22 cellular contexts compared by ENCODE assay signal in genomic region chr1:233006108-233006507, GRCh38. TPM values are rescaled to one million over a fixed set of nuclear protein-coding genes. Genes with fewer than 3 reads are reported as not detected.
DNase-seq lines count a peak whose midpoint lies in the region; ATAC-seq and TF ChIP-seq lines count a peak whose summit lies in the region.
"Had no signal": no experiment of that assay in that cellular context is flagged by ENCODE, and none has a peak within 500 bp of the region (broad histone marks: within the 10 kb centered on the region; RNA-seq: fewer than 3 reads in every experiment).

No MANE protein-coding gene starts in this region.

- H3K27me3 Mint-ChIP-seq in endothelial cell (ENCODE audit: unreplicated experiment) = peaks cover 2% of the 10 kb centered on the region
- H3K27me3 Mint-ChIP-seq: CD4-positive, alpha-beta memory T cell had no signal

- H3K23ac ChIP-seq in IMR-90 (ENCODE audit: low read depth, low read length) = no peak overlapping the region

- no peak overlapping the region for H3K4me3 ChIP-seq in AG04450 (ENCODE audit: low read depth, low read length)
- no peak overlapping the region for H3K4me3 ChIP-seq in IMR-90 (ENCODE audit: insufficient read depth, low read depth, low read length)
- H3K4me3 ChIP-seq in foreskin fibroblast (ENCODE audit: low read depth in 1 of 2, low read length in 2 of 2) = no peak overlapping the region
- H3K4me3 ChIP-seq: GM12878, PC-9, SJCRH30 had no signal

- ATAC-seq in IMR-90 (ENCODE audit: low read depth) (no peak), sciatic nerve (peak; percentile 36), GM19324 (IDR thresholded peaks at IDR 0.05; ENCODE audit: low FRiP score, unreplicated experiment) (no peak), GM18498 (IDR thresholded peaks at IDR 0.05; ENCODE audit: unreplicated experiment) (no peak)
- ATAC-seq: GM12878, Right ventricle myocardium inferior had no signal

- peak overlapping the region; percentile 11; the same call in 1 of the 2 replicates for H3K18ac ChIP-seq in IMR-90 (ENCODE audit: low read depth, low read length)

- no peak overlapping the region for H2AK5ac ChIP-seq in IMR-90 (ENCODE audit: low read depth, low read length)

- H2BK120ac ChIP-seq in IMR-90 (ENCODE audit: low read depth, low read length) = 0 out of 2 replicates have a peak overlapping the region, but pooled peaks have one; percentile 0

- H3K4me3 Mint-ChIP-seq in endothelial cell (ENCODE audit: unreplicated experiment) = no peak overlapping the region
- H3K4me3 Mint-ChIP-seq: CD4-positive, alpha-beta memory T cell had no signal

- intact Hi-C loops in IMR-90 (cut with micrococcal nuclease) = no loop called here
- intact Hi-C loops in sciatic nerve (cut with DNase I) = no loop called here

- no peaks in the 10 kb centered on the region for H3K9me3 Mint-ChIP-seq in endothelial cell (ENCODE audit: unreplicated experiment)

- dilution Hi-C loops in IMR-90 (cut with HindIII; ENCODE audit: low sequenced_read_pairs, unreplicated experiment) = no loop called here

- in situ Hi-C loops in IMR-90 (cut with MboI; ENCODE audit: low sequenced_read_pairs) = no loop called here

- POLR2A ChIA-PET in AG04450 (lab: Yijun Ruan, JAX) = interaction anchor here (0.6 to 1.4 kb wide), 4 partner anchors 14 to 149 kb away, joined by 4 to 6 read pairs (median 5); no protein-coding TSS in a partner anchor
- POLR2A ChIA-PET in IMR-90 (lab: Charles Lee; ENCODE audit: unreplicated experiment) = no interaction called here

- H4K5ac ChIP-seq in IMR-90 (ENCODE audit: low read depth, low read length) = no peak overlapping the region; the same call in 1 of the 2 replicates

- no peaks in the 10 kb centered on the region for H4K20me1 ChIP-seq in IMR-90 (ENCODE audit: insufficient read depth, low read length)

- no peak for TF ChIP-seq RAD21 in IMR-90 (IDR thresholded peaks at IDR 0.05; ENCODE audit: low read length)

- H3K4ac ChIP-seq in IMR-90 (ENCODE audit: low read depth, low read length) = peak overlapping the region; percentile 26

- H3K9me3 ChIP-seq in AG04450 (ENCODE audit: control insufficient read depth, insufficient read depth, low read length) (no peaks in the 10 kb centered on the region), IMR-90 (ENCODE audit: control insufficient read depth, insufficient read depth, low read length) (no peaks in the 10 kb centered on the region)
- H3K9me3 ChIP-seq: SJCRH30 had no signal

- no peak overlapping the region for H2BK15ac ChIP-seq in IMR-90 (ENCODE audit: low read depth, low read length)

- no peak overlapping the region for H2BK5ac ChIP-seq in IMR-90 (ENCODE audit: low read depth, low read length, poor library complexity, severe bottlenecking)

- H3K27ac ChIP-seq in AG04450 (ENCODE audit: low read depth, low read length) = peak overlapping the region; percentile 61
- no peak overlapping the region for H3K27ac ChIP-seq in IMR-90 (ENCODE audit: insufficient read depth, low read length)
- H3K27ac ChIP-seq: PC-9, SJCRH30 had no signal

- H3K4me2 ChIP-seq in IMR-90 (ENCODE audit: low read depth, low read length) = no peak overlapping the region
- H3K4me2 ChIP-seq: PC-9 had no signal

- CTCF ChIA-PET in AG04450 (lab: Charles Lee) = interaction anchor here (1.4 kb wide), 1 partner anchor 126 kb away, joined by 3 read pairs; no protein-coding TSS in a partner anchor
- CTCF ChIA-PET in IMR-90 (lab: Yijun Ruan, JAX) = interaction anchor here (1.6 kb wide), 1 partner anchor 10 kb away, joined by 3 read pairs; no protein-coding TSS in a partner anchor

- no peak for TF ChIP-seq POLR2A in IMR-90 (IDR thresholded peaks at IDR 0.05; ENCODE audit: low read depth, low read length)

- BruUV-seq in IMR-90 (replicated peaks; lab: Mats Ljungman, UMichigan) = no TSS peak

- WGBS in IMR-90 (ENCODE audit: extremely low coverage in 2 of 2, insufficient read length in 1 of 2), 2 experiments = 80% methylated on average over 2 of the region's 6 CpGs; no CpG with 5 or more reads in 1 of the 2 experiments

- H3K4me1 ChIP-seq in IMR-90 (ENCODE audit: control insufficient read depth, insufficient read depth, low read length) = peaks cover 8% of the 10 kb centered on the region; the same call in 1 of the 2 replicates

- no peak overlapping the region for H2AFZ ChIP-seq in IMR-90 (replicated peaks; ENCODE audit: low read length, poor library complexity)
- H2AFZ ChIP-seq: PC-9 had no signal

- no peak for TF ChIP-seq CTCF in AG04450 (IDR thresholded peaks at IDR 0.05; ENCODE audit: low read depth, low read length)
- no peak for TF ChIP-seq CTCF in IMR-90 (conservative IDR thresholded peaks at IDR 0.05; ENCODE audit: low read depth, low read length)
- TF ChIP-seq CTCF in endothelial cell (IDR thresholded peaks at IDR 0.05; ENCODE audit: unreplicated experiment) = no peak
- no peak for TF ChIP-seq CTCF in foreskin fibroblast (IDR thresholded peaks at IDR 0.05; ENCODE audit: low read depth, low read length)

- H3K27me3 ChIP-seq in AG04450 (ENCODE audit: control insufficient read depth, insufficient read depth, low read length) = no peaks in the 10 kb centered on the region
- no peaks in the 10 kb centered on the region for H3K27me3 ChIP-seq in IMR-90 (ENCODE audit: control insufficient read depth, insufficient read depth, low read length)
- H3K27me3 ChIP-seq: SJCRH30 had no signal

- no peak overlapping the region for H3K14ac ChIP-seq in IMR-90 (replicated peaks; ENCODE audit: low read depth, low read length)

- peaks cover 5% of the 10 kb centered on the region for H3K4me1 Mint-ChIP-seq in endothelial cell (ENCODE audit: unreplicated experiment)
- H3K4me1 Mint-ChIP-seq: CD4-positive, alpha-beta memory T cell had no signal

- H4K91ac ChIP-seq in IMR-90 (ENCODE audit: insufficient read depth, low read depth, low read length) = no peak overlapping the region; the same call in 1 of the 2 replicates

- no peak overlapping the region for H2AK9ac ChIP-seq in IMR-90 (replicated peaks; ENCODE audit: low read depth, low read length, poor library complexity)

- peak overlapping the region; percentile 24; the same call in 1 of the 2 replicates for H2BK20ac ChIP-seq in IMR-90 (ENCODE audit: low read depth, low read length)

- H3K79me1 ChIP-seq in IMR-90 (ENCODE audit: low read depth in 1 of 2, low read length in 2 of 2) = no peaks in the 10 kb centered on the region

- no peak overlapping the region for H3K56ac ChIP-seq in IMR-90 (ENCODE audit: extremely low read depth, insufficient read depth, low read length)

- H3K9ac ChIP-seq in IMR-90 (ENCODE audit: low read depth, low read length) = no peak overlapping the region

- H4K8ac ChIP-seq in IMR-90 (ENCODE audit: low read depth in 2 of 2, low read length in 2 of 2) = no peak overlapping the region; a peak in 1 of 4 replicates

- DNase-seq in AG04450 (ENCODE audit: low read depth, low spot score) (no peak), IMR-90 (no peak), endothelial cell (ENCODE audit: low spot score) (no peak), sciatic nerve (ENCODE audit: low spot score) (no peak), foreskin fibroblast (no peak)
- DNase-seq: AML-193; CD4-positive, alpha-beta memory T cell; COR-L47; DMS79; GDM1; Kasumi-1; NCI-H1105; NCI-H1436 treated with DMSO at 0.1 percent for 48 hours; NCI-H187 treated with DMSO at 0.1 percent for 48 hours; NCI-H2171 treated with DMSO at 0.1 percent for 48 hours; NCI-H82; PC-9 had no signal

- H3K27ac Mint-ChIP-seq in endothelial cell (ENCODE audit: unreplicated experiment) = peak overlapping the region; percentile 21
- H3K27ac Mint-ChIP-seq: CD4-positive, alpha-beta memory T cell had no signal

- no peaks in the 10 kb centered on the region for H3K36me3 Mint-ChIP-seq in endothelial cell (ENCODE audit: low read depth, unreplicated experiment)

- peaks cover 8% of the 10 kb centered on the region for H3K9me1 ChIP-seq in IMR-90 (ENCODE audit: insufficient read depth, low read length)

- no peaks in the 10 kb centered on the region for H3K36me3 ChIP-seq in IMR-90 (ENCODE audit: control insufficient read depth, insufficient read depth, low read length)
- H3K36me3 ChIP-seq: SJCRH30 had no signal

TF ChIP-seq in IMR-90, 13 proteins besides CTCF, POLR2A, EP300 and RAD21 (continues in another document):
- TF ChIP-seq RFX5 (IDR thresholded peaks at IDR 0.05; ENCODE audit: low read depth, low read length) (no peak), CHD1 (IDR thresholded peaks at IDR 0.05; ENCODE audit: low read depth, low read length) (no peak), BHLHE40 (IDR thresholded peaks at IDR 0.05; ENCODE audit: low read depth, low read length) (no peak), FOS (IDR thresholded peaks at IDR 0.05; ENCODE audit: low read depth, low read length) (no peak), SMC3 (IDR thresholded peaks at IDR 0.05; ENCODE audit: low read depth, low read length) (no peak), MXI1 (IDR thresholded peaks at IDR 0.05; ENCODE audit: borderline replicate concordance, low read depth, low read length) (no peak), MAZ (IDR thresholded peaks at IDR 0.05; ENCODE audit: borderline replicate concordance, low read depth, low read length) (no peak), NFE2L2 (IDR thresholded peaks at IDR 0.05; ENCODE audit: low read depth, low read length) (no peak)
- TF ChIP-seq, protein P1, sequence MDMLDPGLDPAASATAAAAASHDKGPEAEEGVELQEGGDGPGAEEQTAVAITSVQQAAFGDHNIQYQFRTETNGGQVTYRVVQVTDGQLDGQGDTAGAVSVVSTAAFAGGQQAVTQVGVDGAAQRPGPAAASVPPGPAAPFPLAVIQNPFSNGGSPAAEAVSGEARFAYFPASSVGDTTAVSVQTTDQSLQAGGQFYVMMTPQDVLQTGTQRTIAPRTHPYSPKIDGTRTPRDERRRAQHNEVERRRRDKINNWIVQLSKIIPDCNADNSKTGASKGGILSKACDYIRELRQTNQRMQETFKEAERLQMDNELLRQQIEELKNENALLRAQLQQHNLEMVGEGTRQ (IDR thresholded peaks at IDR 0.05; ENCODE audit: low read depth, low read length) = no peak
- TF ChIP-seq, protein P2, sequence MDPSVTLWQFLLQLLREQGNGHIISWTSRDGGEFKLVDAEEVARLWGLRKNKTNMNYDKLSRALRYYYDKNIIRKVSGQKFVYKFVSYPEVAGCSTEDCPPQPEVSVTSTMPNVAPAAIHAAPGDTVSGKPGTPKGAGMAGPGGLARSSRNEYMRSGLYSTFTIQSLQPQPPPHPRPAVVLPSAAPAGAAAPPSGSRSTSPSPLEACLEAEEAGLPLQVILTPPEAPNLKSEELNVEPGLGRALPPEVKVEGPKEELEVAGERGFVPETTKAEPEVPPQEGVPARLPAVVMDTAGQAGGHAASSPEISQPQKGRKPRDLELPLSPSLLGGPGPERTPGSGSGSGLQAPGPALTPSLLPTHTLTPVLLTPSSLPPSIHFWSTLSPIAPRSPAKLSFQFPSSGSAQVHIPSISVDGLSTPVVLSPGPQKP (IDR thresholded peaks at IDR 0.05; ENCODE audit: borderline replicate concordance, low read depth, low read length) = no peak

RNA-seq across cellular contexts. Expression of gene NTPCR, which starts 55.7 kb away (rescaled TPM):
- polyA plus RNA-seq in AG04450 (2011; rRNA removed) (46.2 and 59.0 TPM in 2 replicates), IMR-90 (2012; rRNA removed) (16.0 and 16.5 TPM in 2 replicates)
- polyA minus RNA-seq in AG04450 (2011; rRNA and poly(A)+ RNA removed) = 20.9 and 22.4 TPM in 2 replicates
- total RNA-seq in IMR-90 (2012; rRNA removed) (13.3 and 16.4 TPM in 2 replicates), endothelial cell (ENCODE audit: unreplicated experiment) (57.1 TPM), sciatic nerve (31.8 TPM)
- 8.1 and 9.4 TPM in 2 replicates for polyA plus RNA-seq in IMR-90 (2012; cell fraction: cytosol; rRNA removed)
- polyA plus RNA-seq in IMR-90 (2012; cell fraction: nucleus; rRNA removed; ENCODE audit: low replicate concordance) = 6.3 and 12.4 TPM in 2 replicates
